In genomic region chr16:84593825-84594724, GRCh38 we compare ENCODE assay signal across 1 cellular context.
TF ChIP-seq lines count a peak whose summit lies in the region.

No MANE protein-coding gene starts in this region.

TF ChIP-seq in K562, 482 proteins besides CTCF, POLR2A, EP300 and RAD21 (continued from another document and continues in another):
- TF ChIP-seq ATF2 (CRISPR knock-in tag; IDR thresholded peaks at IDR 0.05) = no peak
- no peak for TF ChIP-seq FOXA1 (IDR thresholded peaks at IDR 0.05; ENCODE audit: borderline replicate concordance)
- no peak for TF ChIP-seq AFF4 (CRISPR knock-in tag; IDR thresholded peaks at IDR 0.05)
- TF ChIP-seq DMBX1 (CRISPR knock-in tag; IDR thresholded peaks at IDR 0.05; ENCODE audit: borderline replicate concordance) = no peak
- TF ChIP-seq PHB2 (IDR thresholded peaks at IDR 0.05; ENCODE audit: low read depth) = no peak
- no peak for TF ChIP-seq ZNF146 (CRISPR knock-in tag; IDR thresholded peaks at IDR 0.05; ENCODE audit: unreplicated experiment)
- TF ChIP-seq GTF2E2 (tag; IDR thresholded peaks at IDR 0.05) = no peak
- no peak for TF ChIP-seq SAFB (IDR thresholded peaks at IDR 0.05; ENCODE audit: borderline replicate concordance, low read depth, low read length)
- TF ChIP-seq GATAD2A (IDR thresholded peaks at IDR 0.05) = peak; percentile 81
- no peak for TF ChIP-seq ZNF780A (CRISPR knock-in tag; IDR thresholded peaks at IDR 0.05)
- no peak for TF ChIP-seq ZNF764 (CRISPR knock-in tag; IDR thresholded peaks at IDR 0.05; ENCODE audit: low read depth)
- TF ChIP-seq EWSR1 (IDR thresholded peaks at IDR 0.05; ENCODE audit: borderline replicate concordance, low read depth, partially characterized antibody) = no peak
- no peak for TF ChIP-seq ZNF311 (CRISPR knock-in tag; IDR thresholded peaks at IDR 0.05)
- TF ChIP-seq ZBTB17 (CRISPR knock-in tag; IDR thresholded peaks at IDR 0.05) = peak; percentile 73
- TF ChIP-seq FOXP1 (CRISPR knock-in tag; IDR thresholded peaks at IDR 0.05) = peak; percentile 91; the same call in 1 of the 2 replicates
- TF ChIP-seq, protein P1, sequence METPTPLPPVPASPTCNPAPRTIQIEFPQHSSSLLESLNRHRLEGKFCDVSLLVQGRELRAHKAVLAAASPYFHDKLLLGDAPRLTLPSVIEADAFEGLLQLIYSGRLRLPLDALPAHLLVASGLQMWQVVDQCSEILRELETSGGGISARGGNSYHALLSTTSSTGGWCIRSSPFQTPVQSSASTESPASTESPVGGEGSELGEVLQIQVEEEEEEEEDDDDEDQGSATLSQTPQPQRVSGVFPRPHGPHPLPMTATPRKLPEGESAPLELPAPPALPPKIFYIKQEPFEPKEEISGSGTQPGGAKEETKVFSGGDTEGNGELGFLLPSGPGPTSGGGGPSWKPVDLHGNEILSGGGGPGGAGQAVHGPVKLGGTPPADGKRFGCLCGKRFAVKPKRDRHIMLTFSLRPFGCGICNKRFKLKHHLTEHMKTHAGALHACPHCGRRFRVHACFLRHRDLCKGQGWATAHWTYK (CRISPR knock-in tag; IDR thresholded peaks at IDR 0.05) = no peak
- TF ChIP-seq SRSF1 (IDR thresholded peaks at IDR 0.05; ENCODE audit: low read depth, low read length) = no peak
- TF ChIP-seq MED1 (CRISPR knock-in tag; IDR thresholded peaks at IDR 0.05; ENCODE audit: borderline replicate concordance) = no peak
- TF ChIP-seq ZNF121 (CRISPR knock-in tag; conservative IDR thresholded peaks at IDR 0.05) = peak; percentile 70; the same call in 1 of the 2 replicates
- peak; percentile 36 for TF ChIP-seq RBM39 (optimal IDR thresholded peaks at IDR 0.05; ENCODE audit: low read depth, low read length)
- no peak for TF ChIP-seq NUFIP1 (IDR thresholded peaks at IDR 0.05; ENCODE audit: partially characterized antibody)
- TF ChIP-seq ARID2 (IDR thresholded peaks at IDR 0.05) = no peak
- no peak for TF ChIP-seq MCM7 (IDR thresholded peaks at IDR 0.05)
- no peak for TF ChIP-seq HOXB6 (CRISPR knock-in tag; IDR thresholded peaks at IDR 0.05; ENCODE audit: borderline replicate concordance)
- TF ChIP-seq, protein P2, sequence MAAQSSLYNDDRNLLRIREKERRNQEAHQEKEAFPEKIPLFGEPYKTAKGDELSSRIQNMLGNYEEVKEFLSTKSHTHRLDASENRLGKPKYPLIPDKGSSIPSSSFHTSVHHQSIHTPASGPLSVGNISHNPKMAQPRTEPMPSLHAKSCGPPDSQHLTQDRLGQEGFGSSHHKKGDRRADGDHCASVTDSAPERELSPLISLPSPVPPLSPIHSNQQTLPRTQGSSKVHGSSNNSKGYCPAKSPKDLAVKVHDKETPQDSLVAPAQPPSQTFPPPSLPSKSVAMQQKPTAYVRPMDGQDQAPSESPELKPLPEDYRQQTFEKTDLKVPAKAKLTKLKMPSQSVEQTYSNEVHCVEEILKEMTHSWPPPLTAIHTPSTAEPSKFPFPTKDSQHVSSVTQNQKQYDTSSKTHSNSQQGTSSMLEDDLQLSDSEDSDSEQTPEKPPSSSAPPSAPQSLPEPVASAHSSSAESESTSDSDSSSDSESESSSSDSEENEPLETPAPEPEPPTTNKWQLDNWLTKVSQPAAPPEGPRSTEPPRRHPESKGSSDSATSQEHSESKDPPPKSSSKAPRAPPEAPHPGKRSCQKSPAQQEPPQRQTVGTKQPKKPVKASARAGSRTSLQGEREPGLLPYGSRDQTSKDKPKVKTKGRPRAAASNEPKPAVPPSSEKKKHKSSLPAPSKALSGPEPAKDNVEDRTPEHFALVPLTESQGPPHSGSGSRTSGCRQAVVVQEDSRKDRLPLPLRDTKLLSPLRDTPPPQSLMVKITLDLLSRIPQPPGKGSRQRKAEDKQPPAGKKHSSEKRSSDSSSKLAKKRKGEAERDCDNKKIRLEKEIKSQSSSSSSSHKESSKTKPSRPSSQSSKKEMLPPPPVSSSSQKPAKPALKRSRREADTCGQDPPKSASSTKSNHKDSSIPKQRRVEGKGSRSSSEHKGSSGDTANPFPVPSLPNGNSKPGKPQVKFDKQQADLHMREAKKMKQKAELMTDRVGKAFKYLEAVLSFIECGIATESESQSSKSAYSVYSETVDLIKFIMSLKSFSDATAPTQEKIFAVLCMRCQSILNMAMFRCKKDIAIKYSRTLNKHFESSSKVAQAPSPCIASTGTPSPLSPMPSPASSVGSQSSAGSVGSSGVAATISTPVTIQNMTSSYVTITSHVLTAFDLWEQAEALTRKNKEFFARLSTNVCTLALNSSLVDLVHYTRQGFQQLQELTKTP (IDR thresholded peaks at IDR 0.05; ENCODE audit: low read depth in 1 of 2, partially characterized antibody in 2 of 2) = peak; percentile 26 to 56
- no peak for TF ChIP-seq TAF7 (tag; IDR thresholded peaks at IDR 0.05)
- peak; percentile 97 for TF ChIP-seq MYC (IDR thresholded peaks at IDR 0.05; ENCODE audit: low read depth, low read length)
- TF ChIP-seq MYC (CRISPR knock-in tag; IDR thresholded peaks at IDR 0.05; ENCODE audit: borderline replicate concordance, low read depth) = no peak
- TF ChIP-seq, protein P3, sequence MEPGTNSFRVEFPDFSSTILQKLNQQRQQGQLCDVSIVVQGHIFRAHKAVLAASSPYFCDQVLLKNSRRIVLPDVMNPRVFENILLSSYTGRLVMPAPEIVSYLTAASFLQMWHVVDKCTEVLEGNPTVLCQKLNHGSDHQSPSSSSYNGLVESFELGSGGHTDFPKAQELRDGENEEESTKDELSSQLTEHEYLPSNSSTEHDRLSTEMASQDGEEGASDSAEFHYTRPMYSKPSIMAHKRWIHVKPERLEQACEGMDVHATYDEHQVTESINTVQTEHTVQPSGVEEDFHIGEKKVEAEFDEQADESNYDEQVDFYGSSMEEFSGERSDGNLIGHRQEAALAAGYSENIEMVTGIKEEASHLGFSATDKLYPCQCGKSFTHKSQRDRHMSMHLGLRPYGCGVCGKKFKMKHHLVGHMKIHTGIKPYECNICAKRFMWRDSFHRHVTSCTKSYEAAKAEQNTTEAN (CRISPR knock-in tag; IDR thresholded peaks at IDR 0.05) = no peak
- TF ChIP-seq CBX3 (IDR thresholded peaks at IDR 0.05; ENCODE audit: borderline replicate concordance in 1 of 2, low read length in 2 of 2) = no peak; a peak in 1 of 3 replicates
- 0 out of 2 replicates have a peak, but pooled peaks have one; percentile 23 for TF ChIP-seq MBD2 (IDR thresholded peaks at IDR 0.05; ENCODE audit: borderline replicate concordance, low read depth)
- TF ChIP-seq ETV6 (IDR thresholded peaks at IDR 0.05; ENCODE audit: borderline replicate concordance in 1 of 2, low read depth in 2 of 2, low read length in 1 of 2) = peak in 1 of 2 experiments; percentile 27; a peak in 1 of 4 replicates
- peak; percentile 38; the same call in 1 of the 2 replicates for TF ChIP-seq ETV6 (CRISPR knock-in tag; IDR thresholded peaks at IDR 0.05; ENCODE audit: borderline replicate concordance)
- TF ChIP-seq ZNF274 (IDR thresholded peaks at IDR 0.05; ENCODE audit: borderline replicate concordance, low read depth, low read length) = no peak
- no peak for TF ChIP-seq CCAR2 (IDR thresholded peaks at IDR 0.05; ENCODE audit: low read depth, low read length)
- TF ChIP-seq ZKSCAN8 (CRISPR knock-in tag; IDR thresholded peaks at IDR 0.05) = peak; percentile 52; the same call in 1 of the 2 replicates
- no peak for TF ChIP-seq RAD51 (IDR thresholded peaks at IDR 0.05; ENCODE audit: borderline replicate concordance, low read depth)
- TF ChIP-seq CHD7 (IDR thresholded peaks at IDR 0.05; ENCODE audit: low read depth, low read length) = no peak
- peak; percentile 13; the same call in 1 of the 2 replicates for TF ChIP-seq ZNF79 (CRISPR knock-in tag; IDR thresholded peaks at IDR 0.05; ENCODE audit: low read depth)
- peak; percentile 62 for TF ChIP-seq CBFA2T2 (conservative IDR thresholded peaks at IDR 0.05)
